Comparison of ENCODE assay signal across 18 cellular contexts in genomic region chr1:201918343-201918742, GRCh38. TPM values are rescaled to one million over a fixed set of nuclear protein-coding genes. Genes with fewer than 3 reads are reported as not detected.
DNase-seq lines count a peak whose midpoint lies in the region; FAIRE-seq and TF ChIP-seq lines count a peak whose summit lies in the region.
"Had no signal": no experiment of that assay in that cellular context is flagged by ENCODE, and none has a peak within 500 bp of the region (broad histone marks: within the 10 kb centered on the region; RNA-seq: fewer than 3 reads in every experiment).

No MANE protein-coding gene starts in this region.

- no peak for FAIRE-seq in H1 (lab: Jason Lieb, UNC)
- FAIRE-seq: frontal cortex, H54, islet of Langerhans had no signal

- H2AFZ ChIP-seq in H1 (ENCODE audit: low read length), result no peak overlapping the region
- no peak overlapping the region for H2AFZ ChIP-seq in neuronal stem cell (ENCODE audit: low read length)

- H3K4ac ChIP-seq in H1 (replicated peaks; ENCODE audit: insufficient read length, low read depth, low read length) (no peak overlapping the region), neuronal stem cell (ENCODE audit: low read length) (no peak overlapping the region)

- H3K27me3 Mint-ChIP-seq in endothelial cell (ENCODE audit: unreplicated experiment), result peaks cover 4% of the 10 kb centered on the region

- H3K18ac ChIP-seq in H1 (ENCODE audit: extremely low read depth, low read length), result no peak overlapping the region; the same call in 1 of the 2 replicates
- H3K18ac ChIP-seq in neuronal stem cell (ENCODE audit: low read length), result no peak overlapping the region

- WGBS in H1 (ENCODE audit: extremely low coverage in 1 of 2, insufficient coverage in 1 of 2, insufficient read length in 1 of 2, insufficient replicate concordance in 2 of 2, low coverage in 1 of 2, low lambda C conversion rate in 2 of 2, missing lambda C conversion rate in 1 of 2), 2 experiments, result 81% methylated on average over 5 of the region's 5 CpGs; no CpG with 5 or more reads in 1 of the 2 experiments
- no CpG with 5 or more reads among the region's 5 CpGs for WGBS in neuronal stem cell (ENCODE audit: extremely low coverage in 2 of 2, insufficient read length in 2 of 2, insufficient replicate concordance in 1 of 2), 2 donors
- WGBS in tibial nerve, 2 donors, result 77 to 78% methylated on average over 5 of the region's 5 CpGs

- H3K4me3 ChIP-seq in SJCRH30 (no peak overlapping the region), H1 (ENCODE audit: extremely low read depth in 1 of 4, insufficient read depth in 2 of 4, low read depth in 3 of 4, low read length in 4 of 4) (no peak overlapping the region), neuronal stem cell (ENCODE audit: low read length in 2 of 2) (no peak overlapping the region), tibial nerve (no peak overlapping the region)

- H4K20me1 ChIP-seq in H1 (replicated peaks in 1 of 2; ENCODE audit: control insufficient read depth in 1 of 2, insufficient read depth in 2 of 2, low read length in 2 of 2), result no peaks in the 10 kb centered on the region

- H2BK15ac ChIP-seq in H1 (ENCODE audit: low read length) (peak overlapping the region; percentile 72; the same call in 1 of the 2 replicates), neuronal stem cell (ENCODE audit: low read length) (peak overlapping the region; percentile 55)

- peaks cover 2% of the 10 kb centered on the region for H3K27me3 ChIP-seq in SJCRH30
- H3K27me3 ChIP-seq in H1 (replicated peaks in 1 of 4; ENCODE audit: control insufficient read depth in 3 of 4, extremely low read depth in 1 of 4, insufficient read depth in 3 of 4, low read length in 3 of 4), result no peaks in the 10 kb centered on the region
- H3K27me3 ChIP-seq in neuronal stem cell (ENCODE audit: control insufficient read depth in 3 of 3, insufficient read depth in 3 of 3, low read depth in 1 of 3, low read length in 3 of 3), result peaks cover 0 to 41% (median 4%) of the 10 kb centered on the region in 3 experiments
- no peaks in the 10 kb centered on the region for H3K27me3 ChIP-seq in tibial nerve

- no peaks in the 10 kb centered on the region for H3K79me2 ChIP-seq in H1 (ENCODE audit: control insufficient read depth in 1 of 2, insufficient read depth in 2 of 2, low read length in 2 of 2)

- H4K8ac ChIP-seq in H1 (ENCODE audit: extremely low read depth, insufficient read depth, low read length), result no peak overlapping the region
- H4K8ac ChIP-seq in neuronal stem cell (ENCODE audit: low read depth, low read length), result no peak overlapping the region

- H3K4me1 ChIP-seq in SJCRH30, result peaks cover 23% of the 10 kb centered on the region
- no peaks in the 10 kb centered on the region; a peak in 1 of 7 replicates for H3K4me1 ChIP-seq in H1 (replicated peaks in 1 of 4; ENCODE audit: control insufficient read depth in 3 of 4, insufficient read depth in 4 of 4, low read length in 3 of 4)
- no peaks in the 10 kb centered on the region for H3K4me1 ChIP-seq in neuronal stem cell (ENCODE audit: control insufficient read depth in 2 of 2, insufficient read depth in 1 of 2, low read depth in 1 of 2, low read length in 2 of 2)
- peaks cover 7 to 74% (median 28%) of the 10 kb centered on the region in 4 donors for H3K4me1 ChIP-seq in tibial nerve

- no peaks in the 10 kb centered on the region for H3K23me2 ChIP-seq in H1 (ENCODE audit: low read depth, low read length)

- no peak for DNase-seq in SJCRH30
- no peak for DNase-seq in H1 (ENCODE audit: low read depth in 1 of 2, low spot score in 2 of 2)
- no peak for DNase-seq in neuronal stem cell (ENCODE audit: low spot score)
- no peak for DNase-seq in tibial nerve (ENCODE audit: low spot score in 2 of 2)
- DNase-seq in activated CD8-positive, alpha-beta memory T cell treated with anti-CD3 and anti-CD28 coated beads, Interleukin-2, amount 50 U/mL, for 4 hours, result no peak
- DNase-seq in EL, result no peak
- DNase-seq in activated CD4-positive, alpha-beta T cell treated with anti-CD3 and anti-CD28 coated beads for 1 hour, result no peak
- DNase-seq in endothelial cell (ENCODE audit: low spot score), result no peak
- DNase-seq: activated CD4-positive, CD25-positive, alpha-beta regulatory T cell treated with anti-CD3 and anti-CD28 coated beads, Interleukin-2, amount 50 U/mL, for 72 hours; activated gamma-delta T cell treated with Interleukin-2 at 50 U/mL for 16 hours; endodermal cell; NCI-H82; stimulated activated CD4-positive, alpha-beta T cell treated with anti-CD3 and anti-CD28 coated beads, Interleukin-4, amount 100 ng/mL, for 1 hour; T-helper 17 cell had no signal

- TF ChIP-seq EP300 in H1 (IDR thresholded peaks at IDR 0.05; ENCODE audit: borderline replicate concordance in 1 of 2, low read depth in 2 of 2, low read length in 2 of 2), result no peak
- no peak for TF ChIP-seq EP300 in tibial nerve (IDR thresholded peaks at IDR 0.05)

- POLR2A ChIA-PET in H1 (lab: Charles Lee; ENCODE audit: partially characterized antibody), result interaction anchor here (1.5 to 1.9 kb wide), 3 partner anchors 18 to 37 kb away, joined by 3 to 5 read pairs (median 3); no protein-coding TSS in a partner anchor

- H3K27ac Mint-ChIP-seq in endothelial cell (ENCODE audit: unreplicated experiment), result no peak overlapping the region
- H3K27ac Mint-ChIP-seq: CD14-positive monocyte, endodermal cell, T-helper 17 cell had no signal

- H3K36me3 Mint-ChIP-seq in endothelial cell (ENCODE audit: low read depth, unreplicated experiment), result peaks cover 5% of the 10 kb centered on the region
- H3K36me3 Mint-ChIP-seq: CD14-positive monocyte had no signal

- TF ChIP-seq POLR2A in H1 (IDR thresholded peaks at IDR 0.05; ENCODE audit: control extremely low read depth in 1 of 2, low read depth in 2 of 2, low read length in 2 of 2), result no peak
- no peak for TF ChIP-seq POLR2A in tibial nerve (IDR thresholded peaks at IDR 0.05)

- H3K4me1 Mint-ChIP-seq in endothelial cell (ENCODE audit: unreplicated experiment), result peaks cover 9% of the 10 kb centered on the region
- H3K4me1 Mint-ChIP-seq: CD14-positive monocyte, endodermal cell had no signal

- CTCF ChIA-PET in H1 (lab: Charles Lee; ENCODE audit: partially characterized antibody), result interaction anchor here (0.8 to 4.0 kb wide), 5 partner anchors 15 to 39 kb away, joined by 3 to 22 read pairs (median 5); partner anchors contain the start of gene LMOD1

- no peak overlapping the region for H3K14ac ChIP-seq in H1 (ENCODE audit: insufficient read length)
- H3K14ac ChIP-seq in neuronal stem cell (ENCODE audit: low read length), result no peak overlapping the region

- H3K36me3 ChIP-seq in SJCRH30 (no peaks in the 10 kb centered on the region), H1 (ENCODE audit: control insufficient read depth in 2 of 4, insufficient read depth in 4 of 4, low read length in 3 of 4) (no peaks in the 10 kb centered on the region), neuronal stem cell (replicated peaks in 1 of 2; ENCODE audit: control insufficient read depth in 2 of 2, insufficient read depth in 2 of 2, low read length in 2 of 2) (no peaks in the 10 kb centered on the region), tibial nerve (peaks cover 0 to 7% (median 0%) of the 10 kb centered on the region in 3 donors)

- H3K9me3 Mint-ChIP-seq in endothelial cell (ENCODE audit: unreplicated experiment), result no peaks in the 10 kb centered on the region
- H3K9me3 Mint-ChIP-seq: endodermal cell had no signal

- H2BK5ac ChIP-seq in H1 (ENCODE audit: low read depth, low read length), result no peak overlapping the region
- no peak overlapping the region for H2BK5ac ChIP-seq in neuronal stem cell (ENCODE audit: low read length)

- H2AK5ac ChIP-seq in H1 (ENCODE audit: low read depth, low read length) (no peak overlapping the region), neuronal stem cell (ENCODE audit: low read depth, low read length) (no peak overlapping the region)

- H3K79me1 ChIP-seq in H1 (ENCODE audit: low read depth, low read length), result no peaks in the 10 kb centered on the region
- H3K79me1 ChIP-seq in neuronal stem cell (ENCODE audit: low read depth, low read length), result no peaks in the 10 kb centered on the region

- H3K9me3 ChIP-seq in SJCRH30 (replicated peaks), result no peaks in the 10 kb centered on the region
- H3K9me3 ChIP-seq in H1 (ENCODE audit: insufficient read depth in 2 of 2, low read depth in 1 of 2, low read length in 1 of 2), result no peaks in the 10 kb centered on the region
- no peaks in the 10 kb centered on the region for H3K9me3 ChIP-seq in neuronal stem cell (replicated peaks in 1 of 2; ENCODE audit: control insufficient read depth in 2 of 2, insufficient read depth in 1 of 2, low read depth in 1 of 2, low read length in 2 of 2)
- no peaks in the 10 kb centered on the region for H3K9me3 ChIP-seq in tibial nerve

- H3K27ac ChIP-seq in SJCRH30, result peak overlapping the region; percentile 74; the same call in 1 of the 2 replicates
- H3K27ac ChIP-seq in H1 (ENCODE audit: low read depth, low read length), result no peak overlapping the region
- H3K27ac ChIP-seq in neuronal stem cell (replicated peaks; ENCODE audit: low read length), result no peak overlapping the region
- peak overlapping the region; percentile 52 to 91 (median 81) for H3K27ac ChIP-seq in tibial nerve

- H2BK12ac ChIP-seq in H1 (ENCODE audit: low read depth, low read length), result no peak overlapping the region; the same call in 1 of the 2 replicates
- H2BK12ac ChIP-seq in neuronal stem cell (ENCODE audit: low read length), result no peak overlapping the region

- H2BK20ac ChIP-seq in H1 (ENCODE audit: low read length), result no peak overlapping the region

- H3K4me2 ChIP-seq in H1 (ENCODE audit: insufficient read depth in 1 of 2, low read depth in 2 of 2, low read length in 2 of 2) (no peak overlapping the region), neuronal stem cell (ENCODE audit: insufficient read depth, low read length, poor library complexity, severe bottlenecking) (no peak overlapping the region)

- no peak for TF ChIP-seq CTCF in H1 (IDR thresholded peaks at IDR 0.05; ENCODE audit: control extremely low read depth in 1 of 3, insufficient read depth in 1 of 3, low read depth in 1 of 3, low read length in 3 of 3)
- no peak for TF ChIP-seq CTCF in tibial nerve (IDR thresholded peaks at IDR 0.05)
- TF ChIP-seq CTCF in endothelial cell (IDR thresholded peaks at IDR 0.05; ENCODE audit: unreplicated experiment), result no peak

- no peak overlapping the region for H3K23ac ChIP-seq in H1 (ENCODE audit: insufficient read length)
- no peak overlapping the region for H3K23ac ChIP-seq in neuronal stem cell (ENCODE audit: low read depth, low read length, poor library complexity)

- no peak overlapping the region for H4K91ac ChIP-seq in H1 (replicated peaks; ENCODE audit: insufficient read length, low read length)
- H4K91ac ChIP-seq in neuronal stem cell (ENCODE audit: low read depth, low read length, poor library complexity), result no peak overlapping the region

- no peak for TF ChIP-seq RAD21 in H1 (IDR thresholded peaks at IDR 0.05 in 1 of 2, conservative IDR thresholded peaks at IDR 0.05 in 1 of 2; ENCODE audit: low read depth in 2 of 2, low read length in 2 of 2)

- H3K4me3 Mint-ChIP-seq in endothelial cell (ENCODE audit: unreplicated experiment), result no peak overlapping the region
- H3K4me3 Mint-ChIP-seq: CD14-positive monocyte, endodermal cell, T-helper 17 cell had no signal

- H4K5ac ChIP-seq in H1 (ENCODE audit: insufficient read length, low read depth, low read length), result no peak overlapping the region

- no peak overlapping the region for H3K56ac ChIP-seq in H1 (replicated peaks; ENCODE audit: insufficient read length, low read depth, low read length)

- H2BK120ac ChIP-seq in H1 (replicated peaks; ENCODE audit: low read depth, low read length), result no peak overlapping the region
- H2BK120ac ChIP-seq in neuronal stem cell (ENCODE audit: low read depth, low read length), result no peak overlapping the region

- H3K9ac ChIP-seq in H1 (replicated peaks in 1 of 4; ENCODE audit: extremely low read depth in 1 of 4, low read depth in 3 of 4, low read length in 3 of 4), result no peak overlapping the region
- H3K9ac ChIP-seq in neuronal stem cell (ENCODE audit: low read depth, low read length, poor library complexity), result no peak overlapping the region

RNA-seq across cellular contexts. Expression of gene LMOD1, which starts 28.0 kb away (rescaled TPM):
- total RNA-seq in SJCRH30 (2014; rRNA removed; shearing (Covaris generic)), result not detected in 2 replicates
- 0.82 and 1.4 TPM in 2 replicates for total RNA-seq in H1 (2021; fragmentation: NEBNext Ultra II Directional; extraction: Animal tissue kit (Norgen Biotek cat#: 25700))
- 0.77 and 1.3 TPM in 2 replicates for polyA plus RNA-seq in H1 (2011; rRNA removed)
- polyA plus RNA-seq in H1 (2011; cell fraction: cytosol; rRNA removed), result 1.4 TPM
- 2.4 TPM for polyA plus RNA-seq in H1 (2011; cell fraction: nucleus; rRNA removed)
- 1.6 to 1.8 TPM (median 1.6 TPM) in 4 replicates for polyA plus RNA-seq in H1 (2012, experiment 1 of 2)
- 0.73 TPM for polyA plus RNA-seq in H1 (2012, experiment 2 of 2)
- 0.77 TPM for polyA plus RNA-seq in H1 (2013, experiment 1 of 2)
- polyA plus RNA-seq in H1 (2013, experiment 2 of 2), result 0.61 TPM
- polyA minus RNA-seq in H1 (2011; rRNA and poly(A)+ RNA removed), result 2.2 and 3.1 TPM in 2 replicates
- 0.73 TPM for polyA minus RNA-seq in H1 (2011; cell fraction: cytosol; rRNA and poly(A)+ RNA removed)
- 2.1 TPM for polyA minus RNA-seq in H1 (2011; cell fraction: nucleus; rRNA and poly(A)+ RNA removed)
- 1.2 TPM for polyA plus RNA-seq in neuronal stem cell (2013, experiment 1 of 2)
- 1.2 TPM for polyA plus RNA-seq in neuronal stem cell (2013, experiment 2 of 2)
- total RNA-seq in tibial nerve, result 100 to 1,000 TPM in 2 of 4 donors, 10 to 100 TPM in 2; 86.9 to 165 (median 107) TPM
- not detected for total RNA-seq in endothelial cell (ENCODE audit: unreplicated experiment)
- total RNA-seq: T-helper 17 cell had no signal
- polyA plus RNA-seq: CD14-positive monocyte had no signal

RNA-seq across cellular contexts. Expression of gene SHISA4, which starts 29.6 kb away (rescaled TPM):
- total RNA-seq in SJCRH30 (2014; rRNA removed; shearing (Covaris generic)), result 3.5 and 3.8 TPM in 2 replicates
- total RNA-seq in H1 (2021; fragmentation: NEBNext Ultra II Directional; extraction: Animal tissue kit (Norgen Biotek cat#: 25700)), result 7.8 and 9.0 TPM in 2 replicates
- polyA plus RNA-seq in H1 (2011; rRNA removed), result 28.9 and 36.0 TPM in 2 replicates
- 17.8 TPM for polyA plus RNA-seq in H1 (2011; cell fraction: cytosol; rRNA removed)
- 22.1 TPM for polyA plus RNA-seq in H1 (2011; cell fraction: nucleus; rRNA removed)
- 5.1 to 13.0 TPM (median 12.0 TPM) in 4 replicates for polyA plus RNA-seq in H1 (2012, experiment 1 of 2)
- polyA plus RNA-seq in H1 (2012, experiment 2 of 2), result 15.8 TPM
- polyA plus RNA-seq in H1 (2013, experiment 1 of 2), result 8.7 TPM
- 9.9 TPM for polyA plus RNA-seq in H1 (2013, experiment 2 of 2)
- polyA minus RNA-seq in H1 (2011; rRNA and poly(A)+ RNA removed), result 7.3 and 7.7 TPM in 2 replicates
- polyA minus RNA-seq in H1 (2011; cell fraction: cytosol; rRNA and poly(A)+ RNA removed), result 5.1 TPM
- 2.7 TPM for polyA minus RNA-seq in H1 (2011; cell fraction: nucleus; rRNA and poly(A)+ RNA removed)
- polyA plus RNA-seq in neuronal stem cell (2013, experiment 1 of 2), result 10.6 TPM
- polyA plus RNA-seq in neuronal stem cell (2013, experiment 2 of 2), result 11.6 TPM
- total RNA-seq in tibial nerve (10 to 100 TPM; 42.6 to 76.6 (median 66.4) TPM), endothelial cell (ENCODE audit: unreplicated experiment) (0.85 TPM)

RNA-seq across cellular contexts. Expression of gene TIMM17A, which starts 37.0 kb away (rescaled TPM):
- total RNA-seq in SJCRH30 (2014; rRNA removed; shearing (Covaris generic)), result 86.8 and 89.5 TPM in 2 replicates
- 54.3 and 57.1 TPM in 2 replicates for total RNA-seq in H1 (2021; fragmentation: NEBNext Ultra II Directional; extraction: Animal tissue kit (Norgen Biotek cat#: 25700))
- polyA plus RNA-seq in H1 (2011; rRNA removed), result 15.9 and 30.3 TPM in 2 replicates
- polyA plus RNA-seq in H1 (2011; cell fraction: cytosol; rRNA removed), result 35.4 TPM
- polyA plus RNA-seq in H1 (2011; cell fraction: nucleus; rRNA removed), result 14.3 TPM
- 37.6 to 47.3 TPM (median 42.5 TPM) in 4 replicates for polyA plus RNA-seq in H1 (2012, experiment 1 of 2)
- polyA plus RNA-seq in H1 (2012, experiment 2 of 2), result 7.9 TPM
- polyA plus RNA-seq in H1 (2013, experiment 1 of 2), result 30.7 TPM
- polyA plus RNA-seq in H1 (2013, experiment 2 of 2), result 32.7 TPM
- 19.5 and 29.5 TPM in 2 replicates for polyA minus RNA-seq in H1 (2011; rRNA and poly(A)+ RNA removed)
- 11.4 TPM for polyA minus RNA-seq in H1 (2011; cell fraction: cytosol; rRNA and poly(A)+ RNA removed)
- 17.0 TPM for polyA minus RNA-seq in H1 (2011; cell fraction: nucleus; rRNA and poly(A)+ RNA removed)
- polyA plus RNA-seq in neuronal stem cell (2013, experiment 1 of 2), result 29.4 TPM
- 29.5 TPM for polyA plus RNA-seq in neuronal stem cell (2013, experiment 2 of 2)
- total RNA-seq in tibial nerve (10 to 100 TPM; 16.2 to 31.8 (median 21.0) TPM), endothelial cell (ENCODE audit: unreplicated experiment) (45.7 TPM)

Comparison
In these comparisons a context has a peak if more than half of its experiments do, and no peak if none do; other contexts are left out.
1. H3K27ac ChIP-seq: peak in SJCRH30 (single experiment) and tibial nerve (4 of 4); none in H1 (single experiment) and neuronal stem cell (single experiment).
2. RNA of gene LMOD1, which starts 28.0 kb away (total RNA-seq): 86.9 to 165 TPM in tibial nerve; 0.82 to 1.4 TPM in H1, not detected in SJCRH30 and not detected in endothelial cell (single experiment); every median in the first group is over 10 times any median in the second.